ENCODE assay signal across 16 cellular contexts in genomic region chr2:11388262-11389047, GRCh38. TPM values are rescaled to one million over a fixed set of nuclear protein-coding genes. Genes with fewer than 3 reads are reported as not detected.
DNase-seq lines count a peak whose midpoint lies in the region; ATAC-seq, FAIRE-seq and TF ChIP-seq lines count a peak whose summit lies in the region.
"Had no signal": no experiment of that assay in that cellular context is flagged by ENCODE, and none has a peak within 500 bp of the region (broad histone marks: within the 10 kb centered on the region; RNA-seq: fewer than 3 reads in every experiment).

No MANE protein-coding gene starts in this region.

- H4K20me1 ChIP-seq in H1 (replicated peaks in 1 of 2; ENCODE audit: control insufficient read depth in 1 of 2, insufficient read depth in 2 of 2, low read length in 2 of 2) (peaks cover 0 to 2% of the 10 kb centered on the region in 2 experiments), neural cell (ENCODE audit: insufficient read depth) (no peaks in the 10 kb centered on the region)

- no peaks in the 10 kb centered on the region for H3K79me2 ChIP-seq in H1 (ENCODE audit: control insufficient read depth in 1 of 2, insufficient read depth in 2 of 2, low read length in 2 of 2)
- H3K79me2 ChIP-seq in neural cell (replicated peaks; ENCODE audit: insufficient read depth, low read length) = peaks cover 4% of the 10 kb centered on the region

- TF ChIP-seq EP300 in H1 (IDR thresholded peaks at IDR 0.05; ENCODE audit: borderline replicate concordance in 1 of 2, low read depth in 2 of 2, low read length in 2 of 2) (no peak), neural cell (conservative IDR thresholded peaks at IDR 0.05; ENCODE audit: poor library complexity, severe bottlenecking) (no peak)

- H2BK120ac ChIP-seq in H1 (replicated peaks; ENCODE audit: low read depth, low read length) = no peak overlapping the region

- no peak for TF ChIP-seq CTCF in LNCaP clone FGC (IDR thresholded peaks at IDR 0.05; ENCODE audit: control insufficient read depth, extremely low read depth, insufficient read depth)
- no peak for TF ChIP-seq CTCF in H1 (IDR thresholded peaks at IDR 0.05; ENCODE audit: control extremely low read depth in 1 of 3, insufficient read depth in 1 of 3, low read depth in 1 of 3, low read length in 3 of 3)
- no peak for TF ChIP-seq CTCF in neural cell (IDR thresholded peaks at IDR 0.05; ENCODE audit: poor library complexity, severe bottlenecking)

- H3K36me3 ChIP-seq in H1 (ENCODE audit: control insufficient read depth in 2 of 4, insufficient read depth in 4 of 4, low read length in 3 of 4) (no peaks in the 10 kb centered on the region), neural cell (ENCODE audit: insufficient read depth, low read length) (no peaks in the 10 kb centered on the region)
- H3K36me3 ChIP-seq: heart right ventricle, left ventricle myocardium inferior had no signal

- no peak for TF ChIP-seq POLR2A in H1 (IDR thresholded peaks at IDR 0.05; ENCODE audit: control extremely low read depth in 1 of 2, low read depth in 2 of 2, low read length in 2 of 2)

- no peak for ATAC-seq in HG03457 (IDR thresholded peaks at IDR 0.05; ENCODE audit: unreplicated experiment)
- no peak for ATAC-seq in HG02763 (IDR thresholded peaks at IDR 0.05; ENCODE audit: unreplicated experiment)

- H3K14ac ChIP-seq in H1 (ENCODE audit: insufficient read length) = no peak overlapping the region

- peak overlapping the region; percentile 21 for H3K4me3 ChIP-seq in LNCaP clone FGC (ENCODE audit: low read depth, low read length)
- H3K4me3 ChIP-seq in H1 (ENCODE audit: extremely low read depth in 1 of 4, insufficient read depth in 2 of 4, low read depth in 3 of 4, low read length in 4 of 4) = 0 out of 8 replicates have a peak overlapping the region, but pooled peaks of 1 of the 4 experiments have one; percentile 11
- no peak overlapping the region for H3K4me3 ChIP-seq in neural cell (ENCODE audit: low read length)
- H3K4me3 ChIP-seq: heart right ventricle, left ventricle myocardium inferior had no signal

- no peak overlapping the region for H4K8ac ChIP-seq in H1 (ENCODE audit: extremely low read depth, insufficient read depth, low read length)

- 0 out of 2 replicates have a peak overlapping the region, but pooled peaks have one; percentile 15 for H2BK5ac ChIP-seq in H1 (ENCODE audit: low read depth, low read length)

- no peak overlapping the region for H3K56ac ChIP-seq in H1 (replicated peaks; ENCODE audit: insufficient read length, low read depth, low read length)

- TF ChIP-seq RAD21 in H1 (IDR thresholded peaks at IDR 0.05 in 1 of 2, conservative IDR thresholded peaks at IDR 0.05 in 1 of 2; ENCODE audit: low read depth in 2 of 2, low read length in 2 of 2) = no peak
- no peak for TF ChIP-seq RAD21 in neural cell (conservative IDR thresholded peaks at IDR 0.05)

- no peak overlapping the region for H2AFZ ChIP-seq in H1 (ENCODE audit: low read length)
- H2AFZ ChIP-seq in neural cell (ENCODE audit: low read depth, low read length) = no peak overlapping the region

- H4K5ac ChIP-seq in H1 (ENCODE audit: insufficient read length, low read depth, low read length) = no peak overlapping the region

- H2AK5ac ChIP-seq in H1 (ENCODE audit: low read depth, low read length) = no peak overlapping the region

- POLR2A ChIA-PET in H1 (lab: Charles Lee; ENCODE audit: partially characterized antibody) = interaction anchor here (1.3 to 1.7 kb wide), 3 partner anchors 9 to 44 kb away, joined by 3 to 5 read pairs (median 4); partner anchors contain the start of gene ROCK2

- peak overlapping the region; percentile 30; the same call in 1 of the 2 replicates for H2BK12ac ChIP-seq in H1 (ENCODE audit: low read depth, low read length)

- no peak overlapping the region for H3K27ac ChIP-seq in H1 (ENCODE audit: low read depth, low read length)
- peak overlapping the region; percentile 94 for H3K27ac ChIP-seq in neural cell (ENCODE audit: low read length)
- H3K27ac ChIP-seq: heart right ventricle, HL-60, left ventricle myocardium inferior had no signal

- H3K4me1 ChIP-seq in H1 (replicated peaks in 1 of 4; ENCODE audit: control insufficient read depth in 3 of 4, insufficient read depth in 4 of 4, low read length in 3 of 4) = peaks cover 11 to 22% (median 18%) of the 10 kb centered on the region in 4 experiments

- H3K9me2 ChIP-seq in neural cell (ENCODE audit: insufficient read depth, low read length) = no peaks in the 10 kb centered on the region

- peak; percentile 61 for DNase-seq in DMS53 (lab: John Stamatoyannopoulos, UW)
- no peak for DNase-seq in LNCaP clone FGC (ENCODE audit: low read depth)
- DNase-seq in H1 (ENCODE audit: low read depth in 1 of 2, low spot score in 2 of 2) = no peak
- no peak for DNase-seq in activated effector memory CD4-positive, alpha-beta T cell treated with Interleukin-2 at 50 U/mL for 16 hours
- DNase-seq in medulla oblongata (ENCODE audit: extremely low spot score) = no peak
- DNase-seq: activated CD4-positive, alpha-beta T cell treated with anti-CD3 and anti-CD28 coated beads for 4 hours; activated T-cell treated with anti-CD3 and anti-CD28 coated beads, Interleukin-2, amount 50 U/mL, for 24 hours; heart right ventricle; left ventricle myocardium inferior; NCI-H2029 treated with DMSO at 0.1 percent for 48 hours; NCI-H524 treated with DMSO at 0.1 percent for 48 hours had no signal

- no peaks in the 10 kb centered on the region for H3K27me3 ChIP-seq in H1 (replicated peaks in 1 of 4; ENCODE audit: control insufficient read depth in 3 of 4, extremely low read depth in 1 of 4, insufficient read depth in 3 of 4, low read length in 3 of 4)
- H3K27me3 ChIP-seq in neural cell (ENCODE audit: insufficient read depth, low read depth, low read length) = no peaks in the 10 kb centered on the region
- H3K27me3 ChIP-seq: heart right ventricle had no signal

- CTCF ChIA-PET in H1 (lab: Charles Lee; ENCODE audit: partially characterized antibody) = interaction anchor here (1.3 to 2.0 kb wide), 6 partner anchors 9 to 259 kb away, joined by 3 to 6 read pairs (median 4); no protein-coding TSS in a partner anchor

- no peak overlapping the region for H2BK15ac ChIP-seq in H1 (ENCODE audit: low read length)

- no peak overlapping the region for H3K23ac ChIP-seq in H1 (ENCODE audit: insufficient read length)

- peak overlapping the region; percentile 56 for H3K18ac ChIP-seq in H1 (ENCODE audit: extremely low read depth, low read length)

- peak overlapping the region; percentile 41 to 49; a peak in 3 of 4 replicates for H3K4me2 ChIP-seq in H1 (ENCODE audit: insufficient read depth in 1 of 2, low read depth in 2 of 2, low read length in 2 of 2)
- H3K4me2 ChIP-seq in neural cell (ENCODE audit: low read length) = no peak overlapping the region

- H4K91ac ChIP-seq in H1 (replicated peaks; ENCODE audit: insufficient read length, low read length) = peak overlapping the region; percentile 58

- no peaks in the 10 kb centered on the region for H3F3A ChIP-seq in neural cell (ENCODE audit: insufficient read depth, low read length, poor library complexity, severe bottlenecking)

- H2BK20ac ChIP-seq in H1 (ENCODE audit: low read length) = no peak overlapping the region; the same call in 1 of the 2 replicates

- no peaks in the 10 kb centered on the region for H3K23me2 ChIP-seq in H1 (ENCODE audit: low read depth, low read length)

- no peak overlapping the region for H3K4ac ChIP-seq in H1 (replicated peaks; ENCODE audit: insufficient read length, low read depth, low read length)

- H3K79me1 ChIP-seq in H1 (ENCODE audit: low read depth, low read length) = no peaks in the 10 kb centered on the region

- FAIRE-seq in H1 (lab: Jason Lieb, UNC) = no peak
- FAIRE-seq: D721Med had no signal

- H3K9ac ChIP-seq in H1 (replicated peaks in 1 of 4; ENCODE audit: extremely low read depth in 1 of 4, low read depth in 3 of 4, low read length in 3 of 4) (no peak overlapping the region), neural cell (ENCODE audit: low read length) (no peak overlapping the region)

- 67% methylated on average over 8 of the region's 8 CpGs; no CpG with 5 or more reads in 1 of the 2 experiments for WGBS in H1 (ENCODE audit: extremely low coverage in 1 of 2, insufficient coverage in 1 of 2, insufficient read length in 1 of 2, insufficient replicate concordance in 2 of 2, low coverage in 1 of 2, low lambda C conversion rate in 2 of 2, missing lambda C conversion rate in 1 of 2), 2 experiments

- H3K9me3 ChIP-seq in H1 (ENCODE audit: insufficient read depth in 2 of 2, low read depth in 1 of 2, low read length in 1 of 2) (no peaks in the 10 kb centered on the region), neural cell (ENCODE audit: low read length) (no peaks in the 10 kb centered on the region)
- H3K9me3 ChIP-seq: heart right ventricle, left ventricle myocardium inferior had no signal

TF ChIP-seq in H1, 55 proteins besides CTCF, POLR2A, EP300 and RAD21 (continues in another document):
- TF ChIP-seq BRCA1 (IDR thresholded peaks at IDR 0.05; ENCODE audit: low read depth, low read length) = no peak
- no peak for TF ChIP-seq GABPA (IDR thresholded peaks at IDR 0.05; ENCODE audit: borderline replicate concordance, insufficient read depth, low read length)
- TF ChIP-seq SIX5 (IDR thresholded peaks at IDR 0.05; ENCODE audit: low read depth, low read length) = no peak
- no peak for TF ChIP-seq BCL11A (IDR thresholded peaks at IDR 0.05; ENCODE audit: low read depth in 2 of 2, low read length in 2 of 2)

TF ChIP-seq in neural cell, 6 proteins besides CTCF, POLR2A, EP300 and RAD21 (continues in another document):
- TF ChIP-seq MXI1 (conservative IDR thresholded peaks at IDR 0.05; ENCODE audit: poor library complexity, severe bottlenecking) (no peak), SMC3 (conservative IDR thresholded peaks at IDR 0.05; ENCODE audit: poor library complexity) (no peak)

RNA-seq across cellular contexts. Expression of gene ROCK2, which starts 44.0 kb away (rescaled TPM):
- 28.8 and 29.0 TPM in 2 replicates for total RNA-seq in H1 (2021; fragmentation: NEBNext Ultra II Directional; extraction: Animal tissue kit (Norgen Biotek cat#: 25700))
- 1.7 and 2.7 TPM in 2 replicates for polyA plus RNA-seq in H1 (2011; rRNA removed)
- polyA plus RNA-seq in H1 (2011; cell fraction: cytosol; rRNA removed) = 3.5 TPM
- 1.8 TPM for polyA plus RNA-seq in H1 (2011; cell fraction: nucleus; rRNA removed)
- 5.7 to 15.7 TPM (median 8.3 TPM) in 4 replicates for polyA plus RNA-seq in H1 (2012, experiment 1 of 2)
- 0.45 TPM for polyA plus RNA-seq in H1 (2012, experiment 2 of 2)
- polyA plus RNA-seq in H1 (2013, experiment 1 of 2) = 15.7 TPM
- 15.4 TPM for polyA plus RNA-seq in H1 (2013, experiment 2 of 2)
- polyA minus RNA-seq in H1 (2011; rRNA and poly(A)+ RNA removed) = 12.8 and 13.4 TPM in 2 replicates
- 12.6 TPM for polyA minus RNA-seq in H1 (2011; cell fraction: cytosol; rRNA and poly(A)+ RNA removed)
- 23.3 TPM for polyA minus RNA-seq in H1 (2011; cell fraction: nucleus; rRNA and poly(A)+ RNA removed)
- polyA plus RNA-seq in neural cell = 23.1 and 25.7 TPM in 2 replicates
- polyA minus RNA-seq in neural cell = 84.0 and 99.9 TPM in 2 replicates
